8 cellular contexts compared by ENCODE assay signal in genomic region chr22:46068176-46068907, GRCh38.
DNase-seq lines count a peak whose midpoint lies in the region; ATAC-seq and TF ChIP-seq lines count a peak whose summit lies in the region.

No MANE protein-coding gene starts in this region.

- no peak for TF ChIP-seq EP300 in transverse colon (IDR thresholded peaks at IDR 0.05; ENCODE audit: low read depth)

- H3K27ac ChIP-seq in left lung: peak overlapping the region; percentile 97 to 100
- H3K27ac ChIP-seq in transverse colon: peak overlapping the region; percentile 96 to 100 (median 100)

- H3K9me3 ChIP-seq in left lung: no peaks in the 10 kb centered on the region
- H3K9me3 ChIP-seq in transverse colon: no peaks in the 10 kb centered on the region

- intact Hi-C loops in activated naive CD4-positive, alpha-beta T cell treated with anti-CD3 and anti-CD28 coated beads for 36 hours (cut with micrococcal nuclease): no loop called here
- intact Hi-C loops in left lung (cut with DNase I) (no loop called here), transverse colon (cut with DNase I; ENCODE audit: low total_unique reads) (loop anchor here (2.0 kb wide), 1 partner anchor 14 kb away; no protein-coding TSS in a partner anchor)

- in situ Hi-C loops in transverse colon (cut with MboI; ENCODE audit: low pct_ligation_motif_present in 1 of 4, low pct_unique_long_range_greater_than_20kb in 1 of 4, low sequenced_read_pairs in 3 of 4): no loop called here

- no peaks in the 10 kb centered on the region for H3K27me3 Mint-ChIP-seq in activated naive CD4-positive, alpha-beta T cell treated with anti-CD3 and anti-CD28 coated beads for 36 hours (ENCODE audit: low read depth)
- H3K27me3 Mint-ChIP-seq in activated naive CD8-positive, alpha-beta T cell: no peaks in the 10 kb centered on the region

- CTCF ChIA-PET in activated naive CD4-positive, alpha-beta T cell treated with anti-CD3 and anti-CD28 coated beads for 36 hours (lab: Charles Lee): interaction anchor here (0.8 to 1.8 kb wide), 4 partner anchors 11 to 515 kb away, joined by 3 to 8 read pairs (median 5); no protein-coding TSS in a partner anchor

- TF ChIP-seq CTCF in left lung (IDR thresholded peaks at IDR 0.05) (no peak), transverse colon (IDR thresholded peaks at IDR 0.05) (no peak)

- ATAC-seq in left lung (no peak), GM21423 (IDR thresholded peaks at IDR 0.05; ENCODE audit: unreplicated experiment) (no peak)

- H3K36me3 ChIP-seq in left lung (no peaks in the 10 kb centered on the region), transverse colon (no peaks in the 10 kb centered on the region)

- H3K4me1 ChIP-seq in left lung (peaks cover 23 to 79% of the 10 kb centered on the region in 2 donors), transverse colon (peaks cover 35 to 62% (median 45%) of the 10 kb centered on the region in 4 donors)

- H3K27me3 ChIP-seq in left lung: no peaks in the 10 kb centered on the region
- no peaks in the 10 kb centered on the region for H3K27me3 ChIP-seq in transverse colon

- DNase-seq in activated naive CD4-positive, alpha-beta T cell treated with anti-CD3 and anti-CD28 coated beads for 36 hours: no peak
- no peak for DNase-seq in activated naive CD4-positive, alpha-beta T cell treated with Interleukin-2 at 50 U/mL for 16 hours
- no peak for DNase-seq in left lung
- DNase-seq in transverse colon: no peak
- no peak for DNase-seq in middle frontal gyrus (ENCODE audit: extremely low spot score, low spot score)
- DNase-seq in DMS79 treated with DMSO at 0.1 percent for 48 hours (lab: John Stamatoyannopoulos, UW): no peak

- H3K4me3 ChIP-seq in left lung (peak overlapping the region; percentile 67 to 72), transverse colon (peak overlapping the region in 3 of 4 donors; percentile 63 to 93 (median 81))

- peak overlapping the region; percentile 95 for H3K27ac Mint-ChIP-seq in activated naive CD4-positive, alpha-beta T cell treated with anti-CD3 and anti-CD28 coated beads for 36 hours
- peak overlapping the region; percentile 86 for H3K27ac Mint-ChIP-seq in activated naive CD8-positive, alpha-beta T cell

- WGBS in transverse colon (ENCODE audit: low coverage in 1 of 2), 2 donors: 26 to 32% methylated on average over 8 of the region's 8 CpGs

- no peaks in the 10 kb centered on the region for H3K9me3 Mint-ChIP-seq in activated naive CD4-positive, alpha-beta T cell treated with anti-CD3 and anti-CD28 coated beads for 36 hours
- no peaks in the 10 kb centered on the region for H3K9me3 Mint-ChIP-seq in activated naive CD8-positive, alpha-beta T cell (ENCODE audit: low read depth)

- H3K4me1 Mint-ChIP-seq in activated naive CD4-positive, alpha-beta T cell treated with anti-CD3 and anti-CD28 coated beads for 36 hours (ENCODE audit: low read depth): peaks cover 43% of the 10 kb centered on the region
- H3K4me1 Mint-ChIP-seq in activated naive CD8-positive, alpha-beta T cell (ENCODE audit: low read depth): peaks cover 42% of the 10 kb centered on the region

- H3K4me3 Mint-ChIP-seq in activated naive CD4-positive, alpha-beta T cell treated with anti-CD3 and anti-CD28 coated beads for 36 hours: peak overlapping the region; percentile 85
- peak overlapping the region; percentile 84 for H3K4me3 Mint-ChIP-seq in activated naive CD8-positive, alpha-beta T cell

- TF ChIP-seq POLR2A in transverse colon (IDR thresholded peaks at IDR 0.05): no peak

- no peaks in the 10 kb centered on the region for H3K36me3 Mint-ChIP-seq in activated naive CD4-positive, alpha-beta T cell treated with anti-CD3 and anti-CD28 coated beads for 36 hours (ENCODE audit: low read depth)
- H3K36me3 Mint-ChIP-seq in activated naive CD8-positive, alpha-beta T cell: no peaks in the 10 kb centered on the region
